Comparison of ENCODE assay signal across 26 cellular contexts in the genomic region with DNA sequence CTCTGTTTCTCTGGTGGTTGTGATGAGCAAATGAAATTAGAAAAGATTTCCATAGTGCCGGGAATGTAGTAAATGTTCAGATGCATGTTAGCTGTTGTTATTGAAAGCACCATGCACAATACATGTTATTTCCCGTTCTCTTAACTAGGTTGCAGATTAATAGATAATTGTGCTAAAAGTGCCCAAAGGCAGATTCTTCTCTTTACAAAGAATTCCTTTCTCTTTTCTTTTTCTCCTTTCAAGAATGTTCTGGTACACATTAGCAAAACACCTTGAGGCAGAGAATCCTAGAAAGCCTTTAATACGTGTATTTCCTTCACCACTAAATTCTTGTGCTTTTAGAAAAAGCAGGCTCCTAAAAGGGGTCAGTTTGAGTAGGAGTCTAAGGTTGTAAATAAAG.
DNase-seq lines count a peak whose midpoint lies in the region; ATAC-seq, FAIRE-seq and TF ChIP-seq lines count a peak whose summit lies in the region.
"Had no signal": no experiment of that assay in that cellular context is flagged by ENCODE, and none has a peak within 500 bp of the region (broad histone marks: within the 10 kb centered on the region; RNA-seq: fewer than 3 reads in every experiment).

No MANE protein-coding gene starts in this region.

- H3K4me3 ChIP-seq in HepG2 (replicated peaks in 1 of 3; ENCODE audit: insufficient read depth in 1 of 3, low read depth in 2 of 3, low read length in 3 of 3), result no peak overlapping the region
- H3K4me3 ChIP-seq in right lobe of liver, result no peak overlapping the region
- H3K4me3 ChIP-seq in mesendoderm (ENCODE audit: low read length), result no peak overlapping the region
- H3K4me3 ChIP-seq: A549; BLaER1 treated with 17β-estradiol and CSF1 and Interleukin-3, amounts not matched to agents 10 nM and 100 nM; GM12878; GM23338 had no signal

- no peak overlapping the region for H2BK120ac ChIP-seq in mesendoderm (ENCODE audit: low read depth, low read length)

- H3K4me3 Mint-ChIP-seq in chondrocyte (ENCODE audit: unreplicated experiment), result no peak overlapping the region
- no peak overlapping the region for H3K4me3 Mint-ChIP-seq in activated naive CD4-positive, alpha-beta T cell treated with anti-CD3 and anti-CD28 coated beads, Interleukin-2, amount 10 ng/mL, durations not matched to agents 7 days and 5 days
- H3K4me3 Mint-ChIP-seq: CD14-positive monocyte; CD4-positive, alpha-beta T cell; CD8-positive, alpha-beta memory T cell; GM23338; H9 had no signal

- no peak overlapping the region for H2AK5ac ChIP-seq in mesendoderm (ENCODE audit: low read length)

- no peak overlapping the region for H3K56ac ChIP-seq in mesendoderm (ENCODE audit: low read length)

- H3K79me2 ChIP-seq in HepG2 (ENCODE audit: insufficient read depth, low read length), result no peaks in the 10 kb centered on the region
- H3K79me2 ChIP-seq in mesendoderm (ENCODE audit: control insufficient read depth, insufficient read depth, low read length), result no peaks in the 10 kb centered on the region

- no peak for TF ChIP-seq RAD21 in HepG2 (CRISPR knock-in tag; IDR thresholded peaks at IDR 0.05)

- no peak overlapping the region for H2AFZ ChIP-seq in HepG2 (ENCODE audit: low read length)
- H2AFZ ChIP-seq: GM23338 had no signal

- intact Hi-C loops in HepG2 (cut with micrococcal nuclease; ENCODE audit: unreplicated experiment) (loop anchor here (10.0 kb wide), 1 partner anchor 342 kb away; no protein-coding TSS in a partner anchor), right lobe of liver (cut with DNase I) (no loop called here)

- no peaks in the 10 kb centered on the region for H3K36me3 Mint-ChIP-seq in chondrocyte (ENCODE audit: low read depth)
- no peaks in the 10 kb centered on the region for H3K36me3 Mint-ChIP-seq in activated naive CD4-positive, alpha-beta T cell treated with anti-CD3 and anti-CD28 coated beads, Interleukin-2, amount 10 ng/mL, durations not matched to agents 7 days and 5 days
- H3K36me3 Mint-ChIP-seq: CD14-positive monocyte; CD8-positive, alpha-beta memory T cell had no signal

- H3K9ac ChIP-seq in HepG2 (ENCODE audit: insufficient read depth, low read depth, low read length) (no peak overlapping the region), mesendoderm (ENCODE audit: low read length) (no peak overlapping the region)
- H3K9ac ChIP-seq: BLaER1 treated with 17β-estradiol and CSF1 and Interleukin-3, amounts not matched to agents 10 nM and 100 nM had no signal

- ATAC-seq in HepG2 (no peak), right lobe of liver (no peak), GM18505 (IDR thresholded peaks at IDR 0.05; ENCODE audit: unreplicated experiment) (no peak)
- ATAC-seq: A549, GM12878, GM23338, HCT116 had no signal

- H3K4me1 Mint-ChIP-seq in chondrocyte (ENCODE audit: low read depth), result peaks cover 13% of the 10 kb centered on the region
- H3K4me1 Mint-ChIP-seq in activated naive CD4-positive, alpha-beta T cell treated with anti-CD3 and anti-CD28 coated beads, Interleukin-2, amount 10 ng/mL, durations not matched to agents 7 days and 5 days, result peaks cover 32% of the 10 kb centered on the region

- DNase-seq in HepG2 (ENCODE audit: low spot score), result no peak
- DNase-seq in right lobe of liver, result no peak
- peak; percentile 33 for DNase-seq in mesendoderm
- DNase-seq in renal cortical epithelial cell (ENCODE audit: low read depth), result peak; percentile 81
- DNase-seq in chondrocyte (ENCODE audit: low spot score), result no peak
- DNase-seq in activated naive CD4-positive, alpha-beta T cell treated with anti-CD3 and anti-CD28 coated beads, Interleukin-2, amount 10 ng/mL, durations not matched to agents 7 days and 5 days, result no peak
- DNase-seq: 8988T; ACHN; AML-193; BE2C; CD4-positive, alpha-beta T cell; CD8-positive, alpha-beta memory T cell; DMS 273 treated with DMSO at 0.1 percent for 48 hours; DMS79; EL; GDM1; H9 had no signal

- H3K27ac ChIP-seq in HepG2 (ENCODE audit: extremely low read length, insufficient read depth, low read length), result no peak overlapping the region
- no peak overlapping the region for H3K27ac ChIP-seq in right lobe of liver
- no peak overlapping the region for H3K27ac ChIP-seq in mesendoderm (ENCODE audit: low read depth, low read length)
- H3K27ac ChIP-seq: A549; BLaER1 treated with 17β-estradiol and CSF1 and Interleukin-3, amounts not matched to agents 10 nM and 100 nM had no signal

- no TSS peak for BruUV-seq in HepG2 (replicated peaks; lab: Mats Ljungman, UMichigan)

- no peaks in the 10 kb centered on the region; the same call in 1 of the 2 replicates for H3K4me1 ChIP-seq in HepG2 (ENCODE audit: insufficient read depth, low read length)
- H3K4me1 ChIP-seq in right lobe of liver, result peaks cover 0 to 10% (median 0%) of the 10 kb centered on the region in 4 donors
- no peaks in the 10 kb centered on the region for H3K4me1 ChIP-seq in mesendoderm (ENCODE audit: control insufficient read depth, low read depth, low read length)
- H3K4me1 ChIP-seq: A549 had no signal

- H4K5ac ChIP-seq in mesendoderm (ENCODE audit: low read length), result no peak overlapping the region

- H4K8ac ChIP-seq in mesendoderm (ENCODE audit: low read depth, low read length), result no peak overlapping the region

- no peak overlapping the region for H3K4ac ChIP-seq in mesendoderm (ENCODE audit: low read depth, low read length)

- TF ChIP-seq EP300 in HepG2 (IDR thresholded peaks at IDR 0.05; ENCODE audit: low read depth in 2 of 2, low read length in 2 of 2) (no peak), HepG2 (CRISPR knock-in tag; IDR thresholded peaks at IDR 0.05; ENCODE audit: borderline replicate concordance) (no peak)

- no peak overlapping the region for H2BK15ac ChIP-seq in mesendoderm (replicated peaks; ENCODE audit: low read depth)

- H3K4me2 ChIP-seq in HepG2 (ENCODE audit: low read depth, low read length) (no peak overlapping the region), mesendoderm (ENCODE audit: low read length) (no peak overlapping the region)
- H3K4me2 ChIP-seq: A549; BLaER1 treated with 17β-estradiol and CSF1 and Interleukin-3, amounts not matched to agents 10 nM and 100 nM; GM23338 had no signal

- H3K27me3 ChIP-seq in HepG2 (ENCODE audit: control insufficient read depth in 1 of 2, insufficient read depth in 2 of 2, low read length in 2 of 2) (peaks cover 0 to 14% of the 10 kb centered on the region in 2 experiments; a peak in 2 of 5 replicates), right lobe of liver (no peaks in the 10 kb centered on the region), mesendoderm (ENCODE audit: insufficient read depth, low read length, poor library complexity) (no peaks in the 10 kb centered on the region)
- H3K27me3 ChIP-seq: BE2C; BLaER1 treated with 17β-estradiol and CSF1 and Interleukin-3, amounts not matched to agents 10 nM and 100 nM had no signal

- no peak overlapping the region for H3K23ac ChIP-seq in mesendoderm (ENCODE audit: low read length)

- POLR2A ChIA-PET in HepG2 (lab: Yijun Ruan, JAX), result no interaction called here

- CTCF ChIA-PET in HepG2 (lab: Yijun Ruan, JAX; ENCODE audit: low intra/inter-chr PET ratio, low total read pairs), result no interaction called here
- CTCF ChIA-PET in activated naive CD4-positive, alpha-beta T cell treated with anti-CD3 and anti-CD28 coated beads, Interleukin-2, amount 10 ng/mL, durations not matched to agents 7 days and 5 days (lab: Charles Lee), result interaction anchor here (0.9 to 2.0 kb wide), 2 partner anchors 207 to 499 kb away, joined by 3 to 5 read pairs; no protein-coding TSS in a partner anchor

- H3K79me1 ChIP-seq in mesendoderm (ENCODE audit: low read length), result no peaks in the 10 kb centered on the region

- no peak overlapping the region for H3K18ac ChIP-seq in mesendoderm (ENCODE audit: low read length)

- TF ChIP-seq CTCF in HepG2 (CRISPR knock-in tag; IDR thresholded peaks at IDR 0.05) (no peak), right lobe of liver (IDR thresholded peaks at IDR 0.05) (no peak), chondrocyte (IDR thresholded peaks at IDR 0.05) (no peak)

- H2BK5ac ChIP-seq in mesendoderm (ENCODE audit: low read length), result no peak overlapping the region

- H3K36me3 ChIP-seq in HepG2 (replicated peaks in 1 of 2; ENCODE audit: control insufficient read depth in 1 of 2, insufficient read depth in 2 of 2, low read length in 2 of 2) (no peaks in the 10 kb centered on the region), right lobe of liver (no peaks in the 10 kb centered on the region), mesendoderm (ENCODE audit: control insufficient read depth, insufficient read depth, low read length) (no peaks in the 10 kb centered on the region)
- H3K36me3 ChIP-seq: BE2C; BLaER1 treated with 17β-estradiol and CSF1 and Interleukin-3, amounts not matched to agents 10 nM and 100 nM had no signal

- no peaks in the 10 kb centered on the region for H3K9me3 Mint-ChIP-seq in chondrocyte (ENCODE audit: low read depth)
- no peaks in the 10 kb centered on the region for H3K9me3 Mint-ChIP-seq in activated naive CD4-positive, alpha-beta T cell treated with anti-CD3 and anti-CD28 coated beads, Interleukin-2, amount 10 ng/mL, durations not matched to agents 7 days and 5 days
- H3K9me3 Mint-ChIP-seq: CD4-positive, alpha-beta T cell; CD8-positive, alpha-beta memory T cell; GM23338; H9 had no signal

- WGBS in HepG2 (ENCODE audit: low lambda C conversion rate), result 29% methylated on average over 3 of the region's 3 CpGs
- 85% methylated on average over 3 of the region's 3 CpGs for WGBS in right lobe of liver (ENCODE audit: insufficient coverage, low coverage, low lambda C conversion rate, missing lambda C conversion rate)
- WGBS in mesendoderm (ENCODE audit: extremely low coverage, insufficient coverage, low lambda C conversion rate), result no CpG with 5 or more reads among the region's 3 CpGs

- in situ Hi-C loops in HepG2 (cut with HindIII; ENCODE audit: extremely low pct_ligation_motif_present, low pct_unique_long_range_greater_than_20kb), result no loop called here

- H3K27me3 Mint-ChIP-seq in chondrocyte (ENCODE audit: low read depth), result no peaks in the 10 kb centered on the region
- peaks cover 5% of the 10 kb centered on the region for H3K27me3 Mint-ChIP-seq in activated naive CD4-positive, alpha-beta T cell treated with anti-CD3 and anti-CD28 coated beads, Interleukin-2, amount 10 ng/mL, durations not matched to agents 7 days and 5 days
- H3K27me3 Mint-ChIP-seq: CD4-positive, alpha-beta T cell had no signal

- TF ChIP-seq POLR2A in HepG2 (IDR thresholded peaks at IDR 0.05; ENCODE audit: insufficient read depth in 1 of 2, low read depth in 2 of 2, low read length in 2 of 2) (no peak), right lobe of liver (IDR thresholded peaks at IDR 0.05) (no peak), GM18505 (IDR thresholded peaks at IDR 0.05; ENCODE audit: borderline replicate concordance, extremely low read depth, insufficient read depth, insufficient read length) (no peak)

- no peaks in the 10 kb centered on the region for H4K20me1 ChIP-seq in HepG2 (ENCODE audit: insufficient read depth, low read length)
- H4K20me1 ChIP-seq: BLaER1 treated with 17β-estradiol and CSF1 and Interleukin-3, amounts not matched to agents 10 nM and 100 nM had no signal

- no peak overlapping the region for H3K27ac Mint-ChIP-seq in chondrocyte (ENCODE audit: unreplicated experiment)
- H3K27ac Mint-ChIP-seq in activated naive CD4-positive, alpha-beta T cell treated with anti-CD3 and anti-CD28 coated beads, Interleukin-2, amount 10 ng/mL, durations not matched to agents 7 days and 5 days, result no peak overlapping the region
- H3K27ac Mint-ChIP-seq: CD14-positive monocyte; CD4-positive, alpha-beta T cell; CD8-positive, alpha-beta memory T cell; GM23338 had no signal

- H3K9me3 ChIP-seq in HepG2 (ENCODE audit: low read length), result no peaks in the 10 kb centered on the region
- H3K9me3 ChIP-seq in right lobe of liver, result no peaks in the 10 kb centered on the region
- H3K9me3 ChIP-seq: A549; BE2C; BLaER1 treated with 17β-estradiol and CSF1 and Interleukin-3, amounts not matched to agents 10 nM and 100 nM had no signal

- peak; percentile 8 for FAIRE-seq in HepG2 (lab: Jason Lieb, UNC)
- FAIRE-seq: A549, D721Med, GM12878, GM18507 had no signal

Comparison
In these comparisons a context has a peak if more than half of its experiments do, and no peak if none do; other contexts are left out.
1. DNase-seq: peak in mesendoderm (single experiment) and renal cortical epithelial cell (single experiment); none in HepG2 (single experiment), right lobe of liver (0 of 3), chondrocyte (single experiment) and activated naive CD4-positive, alpha-beta T cell treated with anti-CD3 and anti-CD28 coated beads, Interleukin-2, amount 10 ng/mL, durations not matched to agents 7 days and 5 days (single experiment).